Comparison of ENCODE assay signal across 3 cellular contexts in the genomic region with DNA sequence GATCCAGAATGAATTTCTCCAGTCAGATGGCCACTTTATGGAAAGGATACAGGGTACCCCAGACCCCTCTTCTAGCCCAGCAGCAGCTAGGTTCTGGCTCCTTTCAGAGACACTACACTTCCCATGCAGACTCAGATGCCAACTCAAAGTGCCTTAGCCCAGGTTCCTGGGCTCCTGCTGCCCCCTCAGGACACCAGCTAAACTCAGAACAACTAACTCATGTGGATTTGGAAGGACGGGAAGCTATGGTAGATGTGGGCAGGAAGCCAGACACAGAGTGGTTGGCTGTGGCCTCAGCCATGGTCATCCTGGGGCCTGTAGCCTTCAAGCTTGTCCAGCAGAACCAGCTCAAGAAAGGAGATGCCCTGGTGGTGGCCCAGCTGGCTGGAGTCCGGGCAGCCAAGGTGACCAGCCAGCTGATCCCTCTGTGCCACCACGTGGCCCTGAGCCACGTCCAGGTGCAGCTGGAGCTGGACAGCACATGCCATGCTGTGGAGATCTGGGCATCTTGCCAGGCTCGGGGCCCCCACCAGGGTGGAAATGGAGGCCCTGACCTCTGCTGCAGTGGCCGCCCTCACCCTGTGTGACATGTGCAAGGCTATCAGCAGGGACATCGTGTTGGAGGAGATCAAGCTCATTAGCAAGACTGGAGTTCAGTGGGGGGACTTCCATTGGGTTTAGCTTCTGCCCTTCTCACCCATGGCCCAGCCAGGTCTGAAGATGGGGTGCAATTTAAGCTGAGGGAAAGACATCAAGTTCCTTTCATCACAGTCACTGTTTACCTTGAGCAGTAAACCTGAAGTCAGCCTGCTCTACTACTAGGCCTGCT.
TF ChIP-seq lines count a peak whose summit lies in the region.

No MANE protein-coding gene starts in this region.

TF ChIP-seq in A549, 52 proteins besides CTCF, POLR2A, EP300 and RAD21:
- TF ChIP-seq HOXB5 (CRISPR knock-in tag; IDR thresholded peaks at IDR 0.05), result no peak
- TF ChIP-seq, protein P1, sequence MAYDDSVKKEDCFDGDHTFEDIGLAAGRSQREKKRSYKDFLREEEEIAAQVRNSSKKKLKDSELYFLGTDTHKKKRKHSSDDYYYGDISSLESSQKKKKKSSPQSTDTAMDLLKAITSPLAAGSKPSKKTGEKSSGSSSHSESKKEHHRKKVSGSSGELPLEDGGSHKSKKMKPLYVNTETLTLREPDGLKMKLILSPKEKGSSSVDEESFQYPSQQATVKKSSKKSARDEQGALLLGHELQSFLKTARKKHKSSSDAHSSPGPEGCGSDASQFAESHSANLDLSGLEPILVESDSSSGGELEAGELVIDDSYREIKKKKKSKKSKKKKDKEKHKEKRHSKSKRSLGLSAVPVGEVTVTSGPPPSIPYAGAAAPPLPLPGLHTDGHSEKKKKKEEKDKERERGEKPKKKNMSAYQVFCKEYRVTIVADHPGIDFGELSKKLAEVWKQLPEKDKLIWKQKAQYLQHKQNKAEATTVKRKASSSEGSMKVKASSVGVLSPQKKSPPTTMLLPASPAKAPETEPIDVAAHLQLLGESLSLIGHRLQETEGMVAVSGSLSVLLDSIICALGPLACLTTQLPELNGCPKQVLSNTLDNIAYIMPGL (CRISPR knock-in tag; IDR thresholded peaks at IDR 0.05; ENCODE audit: borderline replicate concordance), result no peak
- no peak for TF ChIP-seq NR3C1 (IDR thresholded peaks at IDR 0.05)
- no peak for TF ChIP-seq SREBF2 (IDR thresholded peaks at IDR 0.05)
- TF ChIP-seq KDM1A (IDR thresholded peaks at IDR 0.05; ENCODE audit: low read depth), result no peak
- TF ChIP-seq CHD4 (IDR thresholded peaks at IDR 0.05; ENCODE audit: borderline replicate concordance), result no peak
- no peak for TF ChIP-seq MAFK (IDR thresholded peaks at IDR 0.05; ENCODE audit: partially characterized antibody)
- no peak for TF ChIP-seq NPAS2 (CRISPR knock-in tag; IDR thresholded peaks at IDR 0.05; ENCODE audit: borderline replicate concordance)
- no peak for TF ChIP-seq FOXS1 (CRISPR knock-in tag; IDR thresholded peaks at IDR 0.05)
- TF ChIP-seq CBX8 (IDR thresholded peaks at IDR 0.05), result no peak
- TF ChIP-seq RARB (CRISPR knock-in tag; IDR thresholded peaks at IDR 0.05), result no peak
- no peak for TF ChIP-seq PBX3 (IDR thresholded peaks at IDR 0.05)
- TF ChIP-seq ZSCAN20 (CRISPR knock-in tag; IDR thresholded peaks at IDR 0.05), result no peak
- no peak for TF ChIP-seq TFCP2L1 (CRISPR knock-in tag; IDR thresholded peaks at IDR 0.05)
- no peak for TF ChIP-seq MAX (IDR thresholded peaks at IDR 0.05)
- no peak for TF ChIP-seq RNF2 (IDR thresholded peaks at IDR 0.05; ENCODE audit: borderline replicate concordance, low read depth)
- TF ChIP-seq MYC (IDR thresholded peaks at IDR 0.05; ENCODE audit: borderline replicate concordance, low read length), result no peak
- no peak for TF ChIP-seq ESRRA (IDR thresholded peaks at IDR 0.05; ENCODE audit: borderline replicate concordance, low read length)
TF ChIP-seq in A549: peak in this region for 0.

TF ChIP-seq in H1, 55 proteins besides CTCF, POLR2A, EP300 and RAD21:
- no peak for TF ChIP-seq JUND (IDR thresholded peaks at IDR 0.05; ENCODE audit: low read length)
- TF ChIP-seq ZNF274 (IDR thresholded peaks at IDR 0.05; ENCODE audit: borderline replicate concordance, extremely low read depth, low read length), result no peak
- TF ChIP-seq PHF8 (conservative IDR thresholded peaks at IDR 0.05; ENCODE audit: low read depth, low read length), result no peak
- no peak for TF ChIP-seq TEAD4 (IDR thresholded peaks at IDR 0.05; ENCODE audit: low read depth, low read length)
- TF ChIP-seq MAFK (IDR thresholded peaks at IDR 0.05; ENCODE audit: low read depth, low read length), result no peak
- no peak for TF ChIP-seq ASH2L (IDR thresholded peaks at IDR 0.05; ENCODE audit: low read length)
- TF ChIP-seq, protein P2, sequence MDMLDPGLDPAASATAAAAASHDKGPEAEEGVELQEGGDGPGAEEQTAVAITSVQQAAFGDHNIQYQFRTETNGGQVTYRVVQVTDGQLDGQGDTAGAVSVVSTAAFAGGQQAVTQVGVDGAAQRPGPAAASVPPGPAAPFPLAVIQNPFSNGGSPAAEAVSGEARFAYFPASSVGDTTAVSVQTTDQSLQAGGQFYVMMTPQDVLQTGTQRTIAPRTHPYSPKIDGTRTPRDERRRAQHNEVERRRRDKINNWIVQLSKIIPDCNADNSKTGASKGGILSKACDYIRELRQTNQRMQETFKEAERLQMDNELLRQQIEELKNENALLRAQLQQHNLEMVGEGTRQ (IDR thresholded peaks at IDR 0.05; ENCODE audit: low read length), result no peak
- no peak for TF ChIP-seq TCF12 (IDR thresholded peaks at IDR 0.05; ENCODE audit: low read depth, low read length)
- TF ChIP-seq TAF7 (optimal IDR thresholded peaks at IDR 0.05; ENCODE audit: borderline replicate concordance, low read depth, low read length), result no peak
- TF ChIP-seq ATF2 (IDR thresholded peaks at IDR 0.05; ENCODE audit: low read length), result no peak
- TF ChIP-seq KDM4A (IDR thresholded peaks at IDR 0.05; ENCODE audit: low read depth, low read length, severe bottlenecking), result no peak
- TF ChIP-seq NANOG (IDR thresholded peaks at IDR 0.05; ENCODE audit: insufficient read depth, low read depth, low read length, poor library complexity, severe bottlenecking), result no peak
- no peak for TF ChIP-seq JUN (IDR thresholded peaks at IDR 0.05; ENCODE audit: low read depth, low read length)
- no peak for TF ChIP-seq RXRA (IDR thresholded peaks at IDR 0.05; ENCODE audit: insufficient read depth, low read depth, low read length)
- TF ChIP-seq CHD1 (IDR thresholded peaks at IDR 0.05; ENCODE audit: low read depth, low read length), result no peak
- no peak for TF ChIP-seq GABPA (IDR thresholded peaks at IDR 0.05; ENCODE audit: borderline replicate concordance, insufficient read depth, low read length)
- TF ChIP-seq, protein P3, sequence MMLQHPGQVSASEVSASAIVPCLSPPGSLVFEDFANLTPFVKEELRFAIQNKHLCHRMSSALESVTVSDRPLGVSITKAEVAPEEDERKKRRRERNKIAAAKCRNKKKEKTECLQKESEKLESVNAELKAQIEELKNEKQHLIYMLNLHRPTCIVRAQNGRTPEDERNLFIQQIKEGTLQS (IDR thresholded peaks at IDR 0.05; ENCODE audit: insufficient read depth, low read depth, low read length), result no peak

TF ChIP-seq in GM12891, 5 proteins besides CTCF, POLR2A, EP300 and RAD21:
- no peak for TF ChIP-seq PAX5 (IDR thresholded peaks at IDR 0.05; ENCODE audit: insufficient read depth, low read length, severe bottlenecking)
- no peak for TF ChIP-seq POLR2AphosphoS5 (IDR thresholded peaks at IDR 0.05; ENCODE audit: low read depth, low read length)
- TF ChIP-seq TAF1 (IDR thresholded peaks at IDR 0.05; ENCODE audit: low read depth, low read length), result no peak
- no peak for TF ChIP-seq SPI1 (IDR thresholded peaks at IDR 0.05; ENCODE audit: low read depth, low read length)
- TF ChIP-seq POU2F2 (IDR thresholded peaks at IDR 0.05; ENCODE audit: low read depth, low read length), result no peak
